In genomic region chr2:207532676-207533075, GRCh38 we compare ENCODE assay signal across 1 cellular context.
TF ChIP-seq lines count a peak whose summit lies in the region.

No MANE protein-coding gene starts in this region.

TF ChIP-seq in neural cell, 6 proteins besides CTCF, POLR2A, EP300 and RAD21:
- TF ChIP-seq, protein P1, sequence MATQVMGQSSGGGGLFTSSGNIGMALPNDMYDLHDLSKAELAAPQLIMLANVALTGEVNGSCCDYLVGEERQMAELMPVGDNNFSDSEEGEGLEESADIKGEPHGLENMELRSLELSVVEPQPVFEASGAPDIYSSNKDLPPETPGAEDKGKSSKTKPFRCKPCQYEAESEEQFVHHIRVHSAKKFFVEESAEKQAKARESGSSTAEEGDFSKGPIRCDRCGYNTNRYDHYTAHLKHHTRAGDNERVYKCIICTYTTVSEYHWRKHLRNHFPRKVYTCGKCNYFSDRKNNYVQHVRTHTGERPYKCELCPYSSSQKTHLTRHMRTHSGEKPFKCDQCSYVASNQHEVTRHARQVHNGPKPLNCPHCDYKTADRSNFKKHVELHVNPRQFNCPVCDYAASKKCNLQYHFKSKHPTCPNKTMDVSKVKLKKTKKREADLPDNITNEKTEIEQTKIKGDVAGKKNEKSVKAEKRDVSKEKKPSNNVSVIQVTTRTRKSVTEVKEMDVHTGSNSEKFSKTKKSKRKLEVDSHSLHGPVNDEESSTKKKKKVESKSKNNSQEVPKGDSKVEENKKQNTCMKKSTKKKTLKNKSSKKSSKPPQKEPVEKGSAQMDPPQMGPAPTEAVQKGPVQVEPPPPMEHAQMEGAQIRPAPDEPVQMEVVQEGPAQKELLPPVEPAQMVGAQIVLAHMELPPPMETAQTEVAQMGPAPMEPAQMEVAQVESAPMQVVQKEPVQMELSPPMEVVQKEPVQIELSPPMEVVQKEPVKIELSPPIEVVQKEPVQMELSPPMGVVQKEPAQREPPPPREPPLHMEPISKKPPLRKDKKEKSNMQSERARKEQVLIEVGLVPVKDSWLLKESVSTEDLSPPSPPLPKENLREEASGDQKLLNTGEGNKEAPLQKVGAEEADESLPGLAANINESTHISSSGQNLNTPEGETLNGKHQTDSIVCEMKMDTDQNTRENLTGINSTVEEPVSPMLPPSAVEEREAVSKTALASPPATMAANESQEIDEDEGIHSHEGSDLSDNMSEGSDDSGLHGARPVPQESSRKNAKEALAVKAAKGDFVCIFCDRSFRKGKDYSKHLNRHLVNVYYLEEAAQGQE (IDR thresholded peaks at IDR 0.05; ENCODE audit: borderline replicate concordance), result no peak
- TF ChIP-seq POLR2AphosphoS5 (IDR thresholded peaks at IDR 0.05), result no peak
- no peak for TF ChIP-seq TAF1 (IDR thresholded peaks at IDR 0.05; ENCODE audit: low read depth)
- TF ChIP-seq SMC3 (conservative IDR thresholded peaks at IDR 0.05; ENCODE audit: poor library complexity), result no peak
- TF ChIP-seq EZH2 (IDR thresholded peaks at IDR 0.05; ENCODE audit: borderline replicate concordance, insufficient read depth, low read length, poor library complexity, severe bottlenecking), result no peak
- TF ChIP-seq MXI1 (conservative IDR thresholded peaks at IDR 0.05; ENCODE audit: poor library complexity, severe bottlenecking), result no peak
